In the genomic region with DNA sequence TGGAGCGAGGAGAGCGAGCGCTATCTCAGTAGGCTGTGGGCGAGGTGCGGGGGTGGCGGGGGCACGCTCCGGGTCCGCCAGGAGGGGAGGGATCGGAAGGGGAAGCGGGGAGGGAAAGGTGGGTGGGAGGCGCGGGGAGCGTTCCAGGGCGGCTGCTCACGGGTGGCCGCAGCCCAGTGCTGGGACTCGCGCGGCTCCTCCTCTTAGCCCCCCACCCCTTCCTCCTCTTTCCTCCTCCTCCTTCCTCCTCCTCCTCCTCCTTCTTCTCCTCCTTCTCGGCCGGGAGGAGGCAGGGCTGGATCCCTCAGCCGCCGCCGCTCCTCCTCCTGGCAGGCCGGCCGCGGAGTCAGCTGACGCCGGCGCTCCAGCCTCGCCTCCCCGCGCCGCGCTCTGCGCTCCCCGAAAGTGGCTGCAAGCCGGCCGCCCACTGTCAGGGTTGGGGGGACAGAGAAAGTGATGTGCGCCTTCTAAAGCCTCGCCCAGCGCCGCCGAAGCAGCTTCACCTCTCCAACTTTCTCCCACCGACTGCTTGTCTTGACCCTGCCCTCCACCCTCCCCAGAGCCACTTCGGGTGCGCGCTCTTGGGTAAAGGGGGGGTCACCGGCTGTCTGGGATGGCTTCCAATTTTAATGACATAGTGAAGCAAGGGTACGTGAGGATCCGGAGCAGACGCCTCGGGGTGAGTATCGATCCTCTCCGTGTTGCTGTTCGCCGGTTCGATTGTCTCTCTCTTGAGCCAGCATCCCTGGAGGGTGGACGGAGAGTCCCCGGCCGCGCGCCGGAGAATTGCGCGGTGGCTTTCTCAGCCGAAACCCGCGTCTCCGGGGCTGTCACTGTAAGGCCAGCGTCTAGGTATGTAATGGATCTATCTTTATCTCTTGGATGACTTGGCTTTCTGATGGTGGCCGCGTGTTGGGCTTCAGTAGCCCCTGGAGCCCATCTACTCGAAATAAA, we compare ENCODE assay signal across 9 cellular contexts. TPM values are rescaled to one million over a fixed set of nuclear protein-coding genes. Genes with fewer than 3 reads are reported as not detected.
DNase-seq lines count a peak whose midpoint lies in the region; ATAC-seq and TF ChIP-seq lines count a peak whose summit lies in the region.
"Had no signal": no experiment of that assay in that cellular context is flagged by ENCODE, and none has a peak within 500 bp of the region (broad histone marks: within the 10 kb centered on the region; RNA-seq: fewer than 3 reads in every experiment).

A gene (plus strand): TSS at position 260 of the 954 bp plus-strand sequence. CDS start 354 bp downstream, at position 614.

- in situ Hi-C loops in transverse colon (cut with MboI; ENCODE audit: low pct_ligation_motif_present in 1 of 4, low pct_unique_long_range_greater_than_20kb in 1 of 4, low sequenced_read_pairs in 3 of 4) = no loop called here

- H3K9me3 ChIP-seq in transverse colon = no peaks in the 10 kb centered on the region
- H3K9me3 ChIP-seq in SJCRH30 (replicated peaks) = no peaks in the 10 kb centered on the region

- TF ChIP-seq CTCF in transverse colon (IDR thresholded peaks at IDR 0.05) = no peak

- H3K27ac ChIP-seq in transverse colon (no peak within 1 kb of the TSS), SJCRH30 (no peak within 1 kb of the TSS)
- H3K27ac ChIP-seq: C4-2B had no signal

- peaks cover 0 to 3% (median 0%) of the 10 kb centered on the region in 4 donors for H3K4me1 ChIP-seq in transverse colon
- H3K4me1 ChIP-seq in SJCRH30 = no peaks in the 10 kb centered on the region

- TF ChIP-seq POLR2A in transverse colon (IDR thresholded peaks at IDR 0.05) = no peak

- no peaks in the 10 kb centered on the region for H3K36me3 Mint-ChIP-seq in activated CD4-positive, alpha-beta T cell treated with anti-CD3 and anti-CD28 coated beads for 36 hours (ENCODE audit: low read depth)

- 15% methylated on average over 63 of the region's 75 CpGs; no CpG with 5 or more reads in 1 of the 2 donors for WGBS in transverse colon (ENCODE audit: low coverage in 1 of 2), 2 donors

- peaks cover 54% of the 10 kb centered on the region for H3K27me3 Mint-ChIP-seq in activated CD4-positive, alpha-beta T cell treated with anti-CD3 and anti-CD28 coated beads for 36 hours

- no peak for ATAC-seq in activated CD4-positive, alpha-beta T cell treated with anti-CD3 and anti-CD28 coated beads for 36 hours
- ATAC-seq in esophagus mucosa = peak; percentile 11

- H3K9me3 Mint-ChIP-seq in activated CD4-positive, alpha-beta T cell treated with anti-CD3 and anti-CD28 coated beads for 36 hours (ENCODE audit: low read depth) = no peaks in the 10 kb centered on the region

- H3K4me3 ChIP-seq in transverse colon = peak within 1 kb of the TSS; percentile 28 to 50 (median 32)
- H3K4me3 ChIP-seq in SJCRH30 = no peak within 1 kb of the TSS

- CTCF ChIA-PET in activated CD4-positive, alpha-beta T cell treated with anti-CD3 and anti-CD28 coated beads for 36 hours (lab: Charles Lee) = no interaction called here

- peak within 1 kb of the TSS; percentile 53 for H3K4me3 Mint-ChIP-seq in activated CD4-positive, alpha-beta T cell treated with anti-CD3 and anti-CD28 coated beads for 36 hours

- TF ChIP-seq EP300 in transverse colon (IDR thresholded peaks at IDR 0.05; ENCODE audit: low read depth) = no peak

- peaks cover 9% of the 10 kb centered on the region for H3K4me1 Mint-ChIP-seq in activated CD4-positive, alpha-beta T cell treated with anti-CD3 and anti-CD28 coated beads for 36 hours

- intact Hi-C loops in activated CD4-positive, alpha-beta T cell treated with anti-CD3 and anti-CD28 coated beads for 36 hours (cut with DNase I, micrococcal nuclease) = loop anchor here in 1 of 2 experiments (10.0 kb wide), 1 partner anchor 251 kb away; no protein-coding TSS in a partner anchor
- intact Hi-C loops in transverse colon (cut with DNase I; ENCODE audit: low total_unique reads) = no loop called here

- POLR2A ChIA-PET in activated CD4-positive, alpha-beta T cell treated with anti-CD3 and anti-CD28 coated beads for 36 hours (lab: Charles Lee) = no interaction called here

- peaks cover 48% of the 10 kb centered on the region for H3K27me3 ChIP-seq in transverse colon
- H3K27me3 ChIP-seq in SJCRH30 = peaks cover 4% of the 10 kb centered on the region; the same call in 1 of the 2 replicates

- H3K27ac Mint-ChIP-seq in activated CD4-positive, alpha-beta T cell treated with anti-CD3 and anti-CD28 coated beads for 36 hours = no peak within 1 kb of the TSS

- no peaks in the 10 kb centered on the region for H3K36me3 ChIP-seq in transverse colon
- H3K36me3 ChIP-seq in SJCRH30 = no peaks in the 10 kb centered on the region

- DNase-seq in activated CD4-positive, alpha-beta T cell treated with anti-CD3 and anti-CD28 coated beads for 36 hours = no peak
- no peak for DNase-seq in activated CD4-positive, alpha-beta T cell treated with anti-CD3 and anti-CD28 coated beads, Interleukin-2, amount 50 U/mL, for 1 hour
- DNase-seq in midbrain (lab: John Stamatoyannopoulos, UW) = peak; percentile 49
- DNase-seq in transverse colon = peak; percentile 8
- DNase-seq in CD1c-positive myeloid dendritic cell (ENCODE audit: extremely low spot score) = no peak
- DNase-seq in SJCRH30 = no peak
- no peak for DNase-seq in AML-193 (lab: John Stamatoyannopoulos, UW)

RNA-seq across cellular contexts. Expression of the gene that starts here (rescaled TPM):
- total RNA-seq in activated CD4-positive, alpha-beta T cell treated with anti-CD3 and anti-CD28 coated beads for 36 hours = 1 to 10 TPM; 2.1 to 2.9 TPM
- total RNA-seq in esophagus mucosa (0.12 TPM), transverse colon (10 to 100 TPM in 1 of 4 donors, 1 to 10 TPM in 1, under 1 TPM in 1, not detected in 1; 0.55 to 48.6 (median 1.3) TPM)
- total RNA-seq in SJCRH30 (2014; rRNA removed; shearing (Covaris generic)) = not detected in 2 replicates

Comparison
In these comparisons a context has a peak if more than half of its experiments do, and no peak if none do; other contexts are left out.
1. Peak in ATAC-seq in esophagus mucosa; RNA of the gene not detected or under 1 TPM.
2. DNase-seq: peak in midbrain (single experiment) and transverse colon (single experiment); none in activated CD4-positive, alpha-beta T cell treated with anti-CD3 and anti-CD28 coated beads for 36 hours (single experiment), activated CD4-positive, alpha-beta T cell treated with anti-CD3 and anti-CD28 coated beads, Interleukin-2, amount 50 U/mL, for 1 hour (single experiment), CD1c-positive myeloid dendritic cell (single experiment), SJCRH30 (0 of 2) and AML-193 (0 of 2).